ENCODE assay signal across 24 cellular contexts in genomic region chr19:56144396-56144795, GRCh38. TPM values are rescaled to one million over a fixed set of nuclear protein-coding genes. Genes with fewer than 3 reads are reported as not detected.
DNase-seq lines count a peak whose midpoint lies in the region; ATAC-seq and TF ChIP-seq lines count a peak whose summit lies in the region.
"Had no signal": no experiment of that assay in that cellular context is flagged by ENCODE, and none has a peak within 500 bp of the region (broad histone marks: within the 10 kb centered on the region; RNA-seq: fewer than 3 reads in every experiment).

No MANE protein-coding gene starts in this region.

- H3K27ac Mint-ChIP-seq in activated CD4-positive, alpha-beta T cell treated with anti-CD3 and anti-CD28 coated beads, Interleukin-2, amount 10 ng/mL, durations not matched to agents 7 days and 5 days = peak overlapping the region; percentile 31
- H3K27ac Mint-ChIP-seq in activated CD4-positive, alpha-beta T cell treated with anti-CD3 and anti-CD28 coated beads, Interleukin-2, amount 10 ng/mL, durations not matched to agents 24 days and 14 days = no peak overlapping the region

- H3K23ac ChIP-seq in trophoblast cell (ENCODE audit: low read length) = no peak overlapping the region

- no peaks in the 10 kb centered on the region for H3K9me2 ChIP-seq in Loucy (replicated peaks; ENCODE audit: low read depth, low read length)

- peak overlapping the region; percentile 87 for H3K4me2 ChIP-seq in Loucy (ENCODE audit: low read depth, low read length, poor library complexity, severe bottlenecking)
- no peak overlapping the region for H3K4me2 ChIP-seq in trophoblast cell (ENCODE audit: low read length)
- H3K4me2 ChIP-seq: A549, smooth muscle cell had no signal

- H3K9me3 ChIP-seq in Loucy (ENCODE audit: insufficient read depth, low read depth, low read length) (no peaks in the 10 kb centered on the region), trophoblast cell (ENCODE audit: insufficient read depth, low read depth, low read length) (no peaks in the 10 kb centered on the region), heart right ventricle (no peaks in the 10 kb centered on the region)
- H3K9me3 ChIP-seq: A549, gastrocnemius medialis, prostate gland, transverse colon had no signal

- no peak for ATAC-seq in heart right ventricle
- ATAC-seq: A549, gastrocnemius medialis had no signal

- H3K4me1 Mint-ChIP-seq in activated CD4-positive, alpha-beta T cell treated with anti-CD3 and anti-CD28 coated beads, Interleukin-2, amount 10 ng/mL, durations not matched to agents 7 days and 5 days = peaks cover 34% of the 10 kb centered on the region
- peaks cover 34% of the 10 kb centered on the region for H3K4me1 Mint-ChIP-seq in activated CD4-positive, alpha-beta T cell treated with anti-CD3 and anti-CD28 coated beads, Interleukin-2, amount 10 ng/mL, durations not matched to agents 24 days and 14 days

- H3K9me3 Mint-ChIP-seq in activated CD4-positive, alpha-beta T cell treated with anti-CD3 and anti-CD28 coated beads, Interleukin-2, amount 10 ng/mL, durations not matched to agents 7 days and 5 days = no peaks in the 10 kb centered on the region
- H3K9me3 Mint-ChIP-seq in activated CD4-positive, alpha-beta T cell treated with anti-CD3 and anti-CD28 coated beads, Interleukin-2, amount 10 ng/mL, durations not matched to agents 24 days and 14 days = no peaks in the 10 kb centered on the region

- peaks cover 7% of the 10 kb centered on the region; the same call in 1 of the 2 replicates for H3K36me3 ChIP-seq in Loucy (ENCODE audit: insufficient read depth, low read length)
- H3K36me3 ChIP-seq in trophoblast cell (ENCODE audit: control insufficient read depth in 1 of 2, insufficient read depth in 2 of 2, low read length in 2 of 2) = peaks cover 29 to 31% of the 10 kb centered on the region in 2 experiments
- H3K36me3 ChIP-seq in heart right ventricle = peaks cover 0 to 33% (median 0%) of the 10 kb centered on the region in 9 donors
- peaks cover 21% of the 10 kb centered on the region for H3K36me3 ChIP-seq in brain microvascular endothelial cell (replicated peaks)
- H3K36me3 ChIP-seq: prostate gland had no signal

- in situ Hi-C loops in brain microvascular endothelial cell (cut with HindIII; ENCODE audit: low pct_ligation_motif_present, low sequenced_read_pairs) = no loop called here

- H3K4me1 ChIP-seq in Loucy (ENCODE audit: insufficient read depth, low read length, poor library complexity, severe bottlenecking) (peaks cover 39% of the 10 kb centered on the region), trophoblast cell (ENCODE audit: control insufficient read depth in 1 of 2, insufficient read depth in 2 of 2, low read length in 2 of 2) (peaks cover 15 to 21% of the 10 kb centered on the region in 2 experiments), heart right ventricle (peaks cover 0 to 30% (median 17%) of the 10 kb centered on the region in 9 donors)

- no CpG with 5 or more reads among the region's 6 CpGs for WGBS in trophoblast cell (ENCODE audit: extremely low coverage, insufficient coverage, insufficient read length)
- WGBS in heart right ventricle, 2 donors = 69 to 71% methylated on average over 6 of the region's 6 CpGs

- no peak overlapping the region for H2AK5ac ChIP-seq in trophoblast cell (ENCODE audit: low read length)

- H3K27ac ChIP-seq in trophoblast cell (ENCODE audit: low read depth, low read length) (no peak overlapping the region), heart right ventricle (peak overlapping the region in 2 of 10 donors; percentile 5 to 55), brain microvascular endothelial cell (no peak overlapping the region)
- H3K27ac ChIP-seq: A549, coronary artery, gastrocnemius medialis, HL-60, prostate gland, transverse colon had no signal

- H3K27me3 ChIP-seq in Loucy (ENCODE audit: insufficient read depth, low read length, poor library complexity, severe bottlenecking) (no peaks in the 10 kb centered on the region), trophoblast cell (ENCODE audit: insufficient read depth, low read length) (no peaks in the 10 kb centered on the region), heart right ventricle (no peaks in the 10 kb centered on the region), brain microvascular endothelial cell (replicated peaks) (no peaks in the 10 kb centered on the region)
- H3K27me3 ChIP-seq: gastrocnemius medialis, transverse colon had no signal

- H3K36me3 Mint-ChIP-seq in activated CD4-positive, alpha-beta T cell treated with anti-CD3 and anti-CD28 coated beads, Interleukin-2, amount 10 ng/mL, durations not matched to agents 7 days and 5 days (ENCODE audit: low read depth) = peaks cover 12% of the 10 kb centered on the region
- H3K36me3 Mint-ChIP-seq in activated CD4-positive, alpha-beta T cell treated with anti-CD3 and anti-CD28 coated beads, Interleukin-2, amount 10 ng/mL, durations not matched to agents 24 days and 14 days (ENCODE audit: low read depth) = peaks cover 16% of the 10 kb centered on the region

- peak overlapping the region; percentile 37 for H3K9ac ChIP-seq in Loucy (ENCODE audit: low read depth, low read length, poor library complexity, severe bottlenecking)
- H3K9ac ChIP-seq in trophoblast cell (ENCODE audit: low read length) = no peak overlapping the region

- H2AFZ ChIP-seq in Loucy (ENCODE audit: low read length) = no peak overlapping the region
- no peak overlapping the region for H2AFZ ChIP-seq in trophoblast cell (ENCODE audit: insufficient read depth, low read length, poor library complexity)

- H3K4ac ChIP-seq in trophoblast cell (ENCODE audit: low read depth, low read length) = peak overlapping the region; percentile 14

- POLR2A ChIA-PET in activated CD4-positive, alpha-beta T cell treated with anti-CD3 and anti-CD28 coated beads, Interleukin-2, amount 10 ng/mL, durations not matched to agents 7 days and 5 days (lab: Charles Lee) = no interaction called here

- no peak overlapping the region for H3K14ac ChIP-seq in trophoblast cell (ENCODE audit: low read length)

- CTCF ChIA-PET in activated CD4-positive, alpha-beta T cell treated with anti-CD3 and anti-CD28 coated beads, Interleukin-2, amount 10 ng/mL, durations not matched to agents 7 days and 5 days (lab: Charles Lee) = interaction anchor here (1.3 kb wide), 1 partner anchor 30 kb away, joined by 3 read pairs; no protein-coding TSS in a partner anchor

- peak; percentile 41 for TF ChIP-seq CTCF in Loucy (conservative IDR thresholded peaks at IDR 0.05; ENCODE audit: low read length)
- TF ChIP-seq CTCF in heart right ventricle (IDR thresholded peaks at IDR 0.05) = no peak
- no peak for TF ChIP-seq CTCF in brain microvascular endothelial cell (IDR thresholded peaks at IDR 0.05; ENCODE audit: low read depth, low read length, missing control alignments)

- peaks cover 23% of the 10 kb centered on the region for H4K20me1 ChIP-seq in Loucy (ENCODE audit: insufficient read depth, low read length, poor library complexity, severe bottlenecking)

- peaks cover 3% of the 10 kb centered on the region; the same call in 1 of the 2 replicates for H3F3A ChIP-seq in Loucy (ENCODE audit: low read depth)

- H2BK5ac ChIP-seq in trophoblast cell (ENCODE audit: low read depth, low read length, poor library complexity) = no peak overlapping the region

- H3K4me3 Mint-ChIP-seq in activated CD4-positive, alpha-beta T cell treated with anti-CD3 and anti-CD28 coated beads, Interleukin-2, amount 10 ng/mL, durations not matched to agents 7 days and 5 days = no peak overlapping the region
- no peak overlapping the region for H3K4me3 Mint-ChIP-seq in activated CD4-positive, alpha-beta T cell treated with anti-CD3 and anti-CD28 coated beads, Interleukin-2, amount 10 ng/mL, durations not matched to agents 24 days and 14 days

- H4K12ac ChIP-seq in trophoblast cell (ENCODE audit: low read depth, low read length) = no peak overlapping the region

- peaks cover 41% of the 10 kb centered on the region for H3K79me2 ChIP-seq in Loucy (ENCODE audit: insufficient read depth, low read length)
- H3K79me2 ChIP-seq in trophoblast cell (ENCODE audit: control insufficient read depth, insufficient read depth, low read length, poor library complexity) = peaks cover 2% of the 10 kb centered on the region

- peaks cover 11% of the 10 kb centered on the region for H3K79me1 ChIP-seq in trophoblast cell (ENCODE audit: low read length)

- H3K18ac ChIP-seq in trophoblast cell (ENCODE audit: low read length) = no peak overlapping the region

- H4K91ac ChIP-seq in trophoblast cell (ENCODE audit: low read depth, low read length) = no peak overlapping the region

- no peak overlapping the region for H2BK120ac ChIP-seq in trophoblast cell (ENCODE audit: insufficient read depth, low read length, poor library complexity)

- H2BK12ac ChIP-seq in trophoblast cell (ENCODE audit: low read length) = no peak overlapping the region

- intact Hi-C loops in activated CD4-positive, alpha-beta T cell treated with anti-CD3 and anti-CD28 coated beads, Interleukin-2, amount 10 ng/mL, durations not matched to agents 24 days and 14 days (cut with micrococcal nuclease) = loop anchor here (5.0 kb wide), 2 partner anchors 492 to 1218 kb away; partner anchors contain the start of genes TRAPPC2B and ZNF547
- intact Hi-C loops in head of caudate nucleus (cut with DNase I) (loop anchor here (10.0 kb wide), 1 partner anchor 170 kb away; the partner anchor contains the start of gene ZSCAN5A), heart right ventricle (cut with DNase I) (loop anchor here in 3 of 10 donors (5.0 to 10.0 kb wide), 2 partner anchors 37 to 170 kb away; partner anchors contain the start of gene ZSCAN5A (in 2 of the 3))

- H3K4me3 ChIP-seq in Loucy (ENCODE audit: low read length, poor library complexity, severe bottlenecking) (peak overlapping the region; percentile 85), trophoblast cell (ENCODE audit: low read depth, low read length) (no peak overlapping the region), heart right ventricle (no peak overlapping the region), brain microvascular endothelial cell (ENCODE audit: low read depth, low read length) (no peak overlapping the region)
- H3K4me3 ChIP-seq: A549, coronary artery, gastrocnemius medialis, lung, prostate gland, smooth muscle cell, transverse colon had no signal

- no peaks in the 10 kb centered on the region for H3K27me3 Mint-ChIP-seq in activated CD4-positive, alpha-beta T cell treated with anti-CD3 and anti-CD28 coated beads, Interleukin-2, amount 10 ng/mL, durations not matched to agents 7 days and 5 days
- H3K27me3 Mint-ChIP-seq in activated CD4-positive, alpha-beta T cell treated with anti-CD3 and anti-CD28 coated beads, Interleukin-2, amount 10 ng/mL, durations not matched to agents 24 days and 14 days = peaks cover 4% of the 10 kb centered on the region

- no peak for DNase-seq in activated CD4-positive, alpha-beta T cell treated with anti-CD3 and anti-CD28 coated beads, Interleukin-2, amount 10 ng/mL, durations not matched to agents 7 days and 5 days
- DNase-seq in activated CD4-positive, alpha-beta T cell treated with anti-CD3 and anti-CD28 coated beads, Interleukin-2, amount 10 ng/mL, durations not matched to agents 24 days and 14 days = no peak
- peak; percentile 66 for DNase-seq in astrocyte of the hippocampus (ENCODE audit: low read depth, low spot score)
- no peak for DNase-seq in trophoblast cell
- no peak for DNase-seq in head of caudate nucleus
- DNase-seq in heart right ventricle = no peak
- no peak for DNase-seq in brain microvascular endothelial cell
- DNase-seq: activated CD4-positive, alpha-beta T cell treated with anti-CD3 and anti-CD28 coated beads, Interleukin-2, amount 50 U/mL, for 1 hour; anterior cingulate cortex; gastrocnemius medialis; Karpas-422; NCI-H1436; NCI-H2227 treated with DMSO at 0.1 percent for 48 hours; NK-92 treated with Interleukin-12 subunit alpha and Interleukin-12 subunit beta, amount 100 ng/mL, for 24 hours; T-helper 2 cell; transverse colon had no signal

- no peak overlapping the region for H4K8ac ChIP-seq in trophoblast cell (ENCODE audit: low read depth, low read length)

RNA-seq across cellular contexts. Expression of gene ZNF444, which starts 3.3 kb away (rescaled TPM):
- 10 to 100 TPM; 26.5 to 34.6 TPM for total RNA-seq in activated CD4-positive, alpha-beta T cell treated with anti-CD3 and anti-CD28 coated beads, Interleukin-2, amount 10 ng/mL, durations not matched to agents 7 days and 5 days
- total RNA-seq in activated CD4-positive, alpha-beta T cell treated with anti-CD3 and anti-CD28 coated beads, Interleukin-2, amount 10 ng/mL, durations not matched to agents 24 days and 14 days = 35.5 and 35.7 TPM in 2 replicates
- 25.7 and 26.0 TPM in 2 replicates for polyA plus RNA-seq in trophoblast cell (2013)
- 10 to 100 TPM; 15.1 to 25.1 (median 22.2) TPM for total RNA-seq in heart right ventricle
- 10 to 100 TPM; 22.8 to 25.6 TPM for polyA plus RNA-seq in heart right ventricle

RNA-seq across cellular contexts. Expression of gene ZNF787, which starts 23.3 kb away (rescaled TPM):
- total RNA-seq in activated CD4-positive, alpha-beta T cell treated with anti-CD3 and anti-CD28 coated beads, Interleukin-2, amount 10 ng/mL, durations not matched to agents 7 days and 5 days = 10 to 100 TPM; 34.3 to 35.4 TPM
- 36.4 and 37.0 TPM in 2 replicates for total RNA-seq in activated CD4-positive, alpha-beta T cell treated with anti-CD3 and anti-CD28 coated beads, Interleukin-2, amount 10 ng/mL, durations not matched to agents 24 days and 14 days
- 23.4 and 24.3 TPM in 2 replicates for polyA plus RNA-seq in trophoblast cell (2013)
- total RNA-seq in heart right ventricle = 10 to 100 TPM; 18.5 to 47.2 (median 25.7) TPM
- polyA plus RNA-seq in heart right ventricle = 10 to 100 TPM; 42.3 to 42.8 TPM

RNA-seq across cellular contexts. Expression of gene GALP, which starts 31.4 kb away (rescaled TPM):
- not detected for total RNA-seq in activated CD4-positive, alpha-beta T cell treated with anti-CD3 and anti-CD28 coated beads, Interleukin-2, amount 10 ng/mL, durations not matched to agents 7 days and 5 days
- not detected in 2 replicates for total RNA-seq in activated CD4-positive, alpha-beta T cell treated with anti-CD3 and anti-CD28 coated beads, Interleukin-2, amount 10 ng/mL, durations not matched to agents 24 days and 14 days
- not detected in 2 replicates for polyA plus RNA-seq in trophoblast cell (2013)
- not detected for total RNA-seq in heart right ventricle
- polyA plus RNA-seq in heart right ventricle = not detected
- total RNA-seq: gastrocnemius medialis, lung, myocyte, prostate gland, smooth muscle cell, transverse colon had no signal
- polyA plus RNA-seq: A549, lung, smooth muscle cell had no signal

RNA-seq across cellular contexts. Expression of gene ZSCAN5B, which starts 53.2 kb away (rescaled TPM):
- total RNA-seq in activated CD4-positive, alpha-beta T cell treated with anti-CD3 and anti-CD28 coated beads, Interleukin-2, amount 10 ng/mL, durations not matched to agents 7 days and 5 days = not detected
- total RNA-seq in activated CD4-positive, alpha-beta T cell treated with anti-CD3 and anti-CD28 coated beads, Interleukin-2, amount 10 ng/mL, durations not matched to agents 24 days and 14 days = not detected in 2 replicates
- polyA plus RNA-seq in trophoblast cell (2013) = 0.03 and 0.04 TPM in 2 replicates
- total RNA-seq in heart right ventricle = not detected
- polyA plus RNA-seq in heart right ventricle = under 1 TPM in 1 of 2 donors, not detected in 1; 0.06 TPM
- total RNA-seq: gastrocnemius medialis, lung, myocyte, smooth muscle cell, transverse colon had no signal
- polyA plus RNA-seq: A549 had no signal

RNA-seq across cellular contexts. Expression of gene ZSCAN5C, which starts 57.7 kb away (rescaled TPM):
- not detected for total RNA-seq in activated CD4-positive, alpha-beta T cell treated with anti-CD3 and anti-CD28 coated beads, Interleukin-2, amount 10 ng/mL, durations not matched to agents 7 days and 5 days
- not detected in 2 replicates for total RNA-seq in activated CD4-positive, alpha-beta T cell treated with anti-CD3 and anti-CD28 coated beads, Interleukin-2, amount 10 ng/mL, durations not matched to agents 24 days and 14 days
- polyA plus RNA-seq in trophoblast cell (2013) = not detected in 2 replicates
- total RNA-seq in heart right ventricle = not detected
- not detected for polyA plus RNA-seq in heart right ventricle
- total RNA-seq: gastrocnemius medialis, lung, myocyte, prostate gland, smooth muscle cell, transverse colon had no signal
- polyA plus RNA-seq: A549, lung, smooth muscle cell had no signal
